Comparison of ENCODE assay signal across 23 cellular contexts in the genomic region with DNA sequence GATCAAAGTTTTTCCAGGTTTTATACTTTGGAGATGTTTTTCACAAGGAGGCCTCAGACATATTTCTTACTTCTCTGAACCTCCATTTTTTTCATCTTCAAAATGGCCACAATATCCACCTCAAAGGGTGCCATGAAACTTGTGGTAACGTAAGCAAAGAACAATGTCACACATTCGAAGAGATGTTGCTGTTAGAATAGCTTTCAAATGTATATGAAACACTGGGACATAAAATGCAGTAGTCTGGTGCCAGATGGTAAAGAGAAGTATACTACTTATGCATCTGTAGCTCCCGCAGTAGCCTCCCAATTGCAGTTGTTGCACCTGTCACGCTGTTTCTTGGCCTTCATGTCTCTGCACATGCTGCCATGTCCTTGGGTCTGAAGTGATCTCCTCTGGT. TPM values are rescaled to one million over a fixed set of nuclear protein-coding genes. Genes with fewer than 3 reads are reported as not detected.
A peak's percentile ranks its signal among the peaks of the same experiment; 100 is the strongest.
DNase-seq lines count a peak whose midpoint lies in the region; ATAC-seq and TF ChIP-seq lines count a peak whose summit lies in the region.
"Had no signal": no experiment of that assay in that cellular context is flagged by ENCODE, and none has a peak within 500 bp of the region (broad histone marks: within the 10 kb centered on the region; RNA-seq: fewer than 3 reads in every experiment).

No MANE protein-coding gene starts in this region.

- no peaks in the 10 kb centered on the region for H3K27me3 Mint-ChIP-seq in natural killer cell (ENCODE audit: low read depth in 2 of 2)
- H3K27me3 Mint-ChIP-seq in natural killer cell treated with Interleukin-12 subunit alpha and Interleukin-12 subunit beta and Interleukin-15 and Interleukin-18, amount 100 ng/mL, for 72 hours = no peaks in the 10 kb centered on the region

- TF ChIP-seq CTCF in natural killer cell (IDR thresholded peaks at IDR 0.05) (no peak), Loucy (conservative IDR thresholded peaks at IDR 0.05; ENCODE audit: low read length) (no peak), colonic mucosa (IDR thresholded peaks at IDR 0.05) (no peak), SK-N-SH (IDR thresholded peaks at IDR 0.05) (no peak)

- no peaks in the 10 kb centered on the region for H3K9me2 ChIP-seq in Loucy (replicated peaks; ENCODE audit: low read depth, low read length)
- H3K9me2 ChIP-seq in SK-N-SH = no peaks in the 10 kb centered on the region

- H3K36me3 Mint-ChIP-seq in natural killer cell = no peaks in the 10 kb centered on the region
- peaks cover 16% of the 10 kb centered on the region for H3K36me3 Mint-ChIP-seq in natural killer cell treated with Interleukin-12 subunit alpha and Interleukin-12 subunit beta and Interleukin-15 and Interleukin-18, amount 100 ng/mL, for 72 hours

- TF ChIP-seq RAD21 in SK-N-SH (IDR thresholded peaks at IDR 0.05; ENCODE audit: low read length) = no peak

- H3F3A ChIP-seq in Loucy (ENCODE audit: low read depth) (no peaks in the 10 kb centered on the region), SK-N-SH (replicated peaks; ENCODE audit: insufficient read depth) (no peaks in the 10 kb centered on the region)

- H3K79me2 ChIP-seq in Loucy (ENCODE audit: insufficient read depth, low read length) (peaks cover 27% of the 10 kb centered on the region), SK-N-SH (ENCODE audit: insufficient read depth) (peaks cover 23% of the 10 kb centered on the region)

- peak overlapping the region; percentile 19 for H3K4me3 Mint-ChIP-seq in natural killer cell
- no peak overlapping the region for H3K4me3 Mint-ChIP-seq in natural killer cell treated with Interleukin-12 subunit alpha and Interleukin-12 subunit beta and Interleukin-15 and Interleukin-18, amount 100 ng/mL, for 72 hours

- H3K4me1 Mint-ChIP-seq in natural killer cell = peaks cover 29 to 30% of the 10 kb centered on the region in 2 donors
- peaks cover 38 to 40% of the 10 kb centered on the region in 2 donors for H3K4me1 Mint-ChIP-seq in natural killer cell treated with Interleukin-12 subunit alpha and Interleukin-12 subunit beta and Interleukin-15 and Interleukin-18, amount 100 ng/mL, for 72 hours (ENCODE audit: low read depth in 2 of 2)

- H3K27me3 ChIP-seq in Loucy (ENCODE audit: insufficient read depth, low read length, poor library complexity, severe bottlenecking) (peaks cover 6% of the 10 kb centered on the region), colonic mucosa (no peaks in the 10 kb centered on the region), SK-N-SH (ENCODE audit: insufficient read depth) (no peaks in the 10 kb centered on the region)

- WGBS in SK-N-SH (ENCODE audit: low lambda C conversion rate) = 86% methylated on average over 4 of the region's 4 CpGs

- peaks cover 19% of the 10 kb centered on the region for H4K20me1 ChIP-seq in Loucy (ENCODE audit: insufficient read depth, low read length, poor library complexity, severe bottlenecking)
- peaks cover 8% of the 10 kb centered on the region; the same call in 1 of the 2 replicates for H4K20me1 ChIP-seq in SK-N-SH (ENCODE audit: insufficient read depth)

- H3K27ac ChIP-seq in colonic mucosa (peak overlapping the region; percentile 95), SK-N-SH (ENCODE audit: low read depth in 2 of 2, low read length in 1 of 2) (no peak overlapping the region)
- H3K27ac ChIP-seq: C4-2B had no signal

- ATAC-seq in natural killer cell = no peak
- ATAC-seq in natural killer cell treated with Interleukin-12 subunit alpha and Interleukin-12 subunit beta and Interleukin-15 and Interleukin-18, amount 100 ng/mL, for 72 hours = no peak
- ATAC-seq: PC-3 had no signal

- peaks cover 19% of the 10 kb centered on the region for H3K4me1 ChIP-seq in Loucy (ENCODE audit: insufficient read depth, low read length, poor library complexity, severe bottlenecking)
- H3K4me1 ChIP-seq in colonic mucosa = peaks cover 10% of the 10 kb centered on the region
- peaks cover 11 to 12% of the 10 kb centered on the region in 2 experiments for H3K4me1 ChIP-seq in SK-N-SH (ENCODE audit: control insufficient read depth in 1 of 2, insufficient read depth in 2 of 2, low read depth in 1 of 2, low read length in 1 of 2)

- H2AFZ ChIP-seq in Loucy (ENCODE audit: low read length) (peak overlapping the region; percentile 28; the same call in 1 of the 2 replicates), SK-N-SH (ENCODE audit: low read depth) (no peak overlapping the region)

- H3K4me2 ChIP-seq in Loucy (ENCODE audit: low read depth, low read length, poor library complexity, severe bottlenecking) (no peak overlapping the region), SK-N-SH (no peak overlapping the region)

- CTCF ChIA-PET in SK-N-SH (lab: Yijun Ruan, JAX) = interaction anchor here (5.4 kb wide), 1 partner anchor 103 kb away, joined by 147 read pairs; no protein-coding TSS in a partner anchor

- POLR2A ChIA-PET in SK-N-SH (lab: Yijun Ruan, JAX) = no interaction called here

- no peak overlapping the region for H3K4me3 ChIP-seq in Loucy (ENCODE audit: low read length, poor library complexity, severe bottlenecking)
- no peak overlapping the region for H3K4me3 ChIP-seq in colonic mucosa
- H3K4me3 ChIP-seq in SK-N-SH (ENCODE audit: low read depth in 2 of 2, low read length in 1 of 2) = no peak overlapping the region

- H3K9ac ChIP-seq in Loucy (ENCODE audit: low read depth, low read length, poor library complexity, severe bottlenecking) = no peak overlapping the region
- H3K9ac ChIP-seq in colonic mucosa (ENCODE audit: low read depth in 2 of 2, low read length in 2 of 2) = no peak overlapping the region
- no peak overlapping the region for H3K9ac ChIP-seq in SK-N-SH

- no peak overlapping the region for H3K27ac Mint-ChIP-seq in natural killer cell
- H3K27ac Mint-ChIP-seq in natural killer cell treated with Interleukin-12 subunit alpha and Interleukin-12 subunit beta and Interleukin-15 and Interleukin-18, amount 100 ng/mL, for 72 hours = peak overlapping the region in 1 of 2 donors; percentile 96

- H3K9me3 ChIP-seq in Loucy (ENCODE audit: insufficient read depth, low read depth, low read length) (no peaks in the 10 kb centered on the region), colonic mucosa (no peaks in the 10 kb centered on the region), SK-N-SH (no peaks in the 10 kb centered on the region)

- intact Hi-C loops in natural killer cell (cut with micrococcal nuclease) (no loop called here), colonic mucosa (cut with DNase I) (no loop called here)

- no peak for TF ChIP-seq EP300 in SK-N-SH (IDR thresholded peaks at IDR 0.05; ENCODE audit: borderline replicate concordance in 1 of 2, low read depth in 1 of 2, low read length in 1 of 2)

- H3K9me3 Mint-ChIP-seq in natural killer cell = no peaks in the 10 kb centered on the region
- no peaks in the 10 kb centered on the region for H3K9me3 Mint-ChIP-seq in natural killer cell treated with Interleukin-12 subunit alpha and Interleukin-12 subunit beta and Interleukin-15 and Interleukin-18, amount 100 ng/mL, for 72 hours

- no peaks in the 10 kb centered on the region for H3K36me3 ChIP-seq in Loucy (ENCODE audit: insufficient read depth, low read length)
- H3K36me3 ChIP-seq in colonic mucosa = no peaks in the 10 kb centered on the region
- peaks cover 3 to 5% of the 10 kb centered on the region in 2 experiments for H3K36me3 ChIP-seq in SK-N-SH (replicated peaks in 1 of 2; ENCODE audit: control insufficient read depth in 1 of 2, insufficient read depth in 2 of 2, low read length in 1 of 2)

- DNase-seq in natural killer cell = no peak
- no peak for DNase-seq in natural killer cell treated with Interleukin-12 subunit alpha and Interleukin-12 subunit beta and Interleukin-15 and Interleukin-18, amount 100 ng/mL, for 72 hours (ENCODE audit: low spot score)
- DNase-seq in colonic mucosa = no peak
- DNase-seq in stimulated activated naive CD4-positive, alpha-beta T cell treated with Interleukin-2 at 50 U/mL for 16 hours (lab: John Stamatoyannopoulos, UW) = no peak
- no peak for DNase-seq in germinal center (ENCODE audit: low spot score)
- DNase-seq in SK-N-SH = no peak
- DNase-seq: ACHN, DMS153, GOT3, IMR-90, Kasumi-1, MM.1S, NCI-H1092 treated with DMSO at 0.1 percent for 48 hours, NCI-H146, NCI-H2081, NCI-H2171 treated with DMSO at 0.1 percent for 48 hours, NCI-H446 treated with DMSO at 0.1 percent for 48 hours, NCI-H748 treated with DMSO at 0.1 percent for 48 hours, PC-3, RPMI8226, SIG-M5 had no signal

TF ChIP-seq in SK-N-SH, 30 proteins besides CTCF, POLR2A, EP300 and RAD21 (continues in another document):
- TF ChIP-seq RXRA (IDR thresholded peaks at IDR 0.05; ENCODE audit: borderline replicate concordance, low read depth) (no peak), EZH2phosphoT487 (IDR thresholded peaks at IDR 0.05; ENCODE audit: borderline replicate concordance, low read depth) (no peak), TEAD4 (IDR thresholded peaks at IDR 0.05; ENCODE audit: borderline replicate concordance, insufficient read depth) (no peak)

RNA-seq across cellular contexts. Expression of a gene that starts 2.6 kb away (rescaled TPM):
- total RNA-seq in natural killer cell = 10 to 100 TPM in 2 of 3 donors, 1 to 10 TPM in 1; 9.0 to 17.0 (median 10.5) TPM
- 10 to 100 TPM in 1 of 2 donors, 1 to 10 TPM in 1; 7.4 to 17.3 TPM for total RNA-seq in natural killer cell treated with Interleukin-12 subunit alpha and Interleukin-12 subunit beta and Interleukin-15 and Interleukin-18, amount 100 ng/mL, for 72 hours
- total RNA-seq in colonic mucosa = 10 to 100 TPM; 45.6 to 75.8 TPM
- 10.7 and 16.0 TPM in 2 replicates for polyA plus RNA-seq in SK-N-SH (2012; rRNA removed)
- 19.2 and 24.5 TPM in 2 replicates for polyA plus RNA-seq in SK-N-SH (2012; cell fraction: cytosol; rRNA removed)
- polyA plus RNA-seq in SK-N-SH (2012; cell fraction: nucleus; rRNA removed) = 3.4 and 10.4 TPM in 2 replicates

RNA-seq across cellular contexts. Expression of a gene that starts 9.4 kb away (rescaled TPM):
- total RNA-seq in natural killer cell (not detected), colonic mucosa (1 to 10 TPM in 1 of 2 donors, not detected in 1; 1.9 TPM)
- total RNA-seq in natural killer cell treated with Interleukin-12 subunit alpha and Interleukin-12 subunit beta and Interleukin-15 and Interleukin-18, amount 100 ng/mL, for 72 hours = not detected
- 0.06 TPM in 1 of 2 replicates, not detected in the other for polyA plus RNA-seq in SK-N-SH (2012; rRNA removed)
- polyA plus RNA-seq in SK-N-SH (2012; cell fraction: cytosol; rRNA removed) = 0.01 and 0.03 TPM in 2 replicates
- not detected in 2 replicates for polyA plus RNA-seq in SK-N-SH (2012; cell fraction: nucleus; rRNA removed)
- total RNA-seq: IMR-90, PC-3 had no signal
- polyA plus RNA-seq: IMR-90 had no signal

RNA-seq across cellular contexts. Expression of a gene that starts 41.9 kb away (rescaled TPM):
- 100 to 1,000 TPM in 1 of 3 donors, 10 to 100 TPM in 2; 46.9 to 117 (median 48.3) TPM for total RNA-seq in natural killer cell
- total RNA-seq in natural killer cell treated with Interleukin-12 subunit alpha and Interleukin-12 subunit beta and Interleukin-15 and Interleukin-18, amount 100 ng/mL, for 72 hours = 10 to 100 TPM; 13.9 to 39.8 TPM
- total RNA-seq in colonic mucosa = 1 to 10 TPM; 2.3 to 5.7 TPM
- not detected in 2 replicates for polyA plus RNA-seq in SK-N-SH (2012; rRNA removed)
- polyA plus RNA-seq in SK-N-SH (2012; cell fraction: cytosol; rRNA removed) = not detected in 2 replicates
- not detected in 2 replicates for polyA plus RNA-seq in SK-N-SH (2012; cell fraction: nucleus; rRNA removed)
- polyA plus RNA-seq: IMR-90 had no signal
